In the genomic region with DNA sequence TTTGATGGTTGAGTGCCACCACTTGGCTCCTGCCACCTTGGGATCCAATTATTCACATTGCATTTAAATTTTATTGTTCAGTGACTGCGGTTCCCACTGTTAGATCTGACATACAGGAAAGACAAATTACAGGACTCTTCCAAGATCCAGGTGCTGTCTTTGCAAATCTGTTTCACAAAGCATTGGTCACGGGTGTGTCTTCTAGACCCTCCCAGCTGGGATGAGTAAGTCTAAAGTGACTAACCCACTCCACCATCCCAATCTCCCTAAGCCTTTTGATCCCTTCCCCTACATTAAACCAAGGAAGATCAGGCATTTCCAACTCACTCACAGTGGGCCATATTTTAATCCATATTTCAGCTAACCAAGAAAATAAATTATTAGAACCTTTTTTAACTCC, we compare ENCODE assay signal across 33 cellular contexts.
"Had no signal": no experiment of that assay in that cellular context is flagged by ENCODE, and none has a peak within 500 bp of the region (broad histone marks: within the 10 kb centered on the region; RNA-seq: fewer than 3 reads in every experiment).

No MANE protein-coding gene starts in this region.

- H3K27me3 Mint-ChIP-seq: activated CD4-positive, alpha-beta memory T cell treated with anti-CD3 and anti-CD28 coated beads for 36 hours; activated CD4-positive, alpha-beta T cell treated with anti-CD3 and anti-CD28 coated beads for 36 hours; activated CD4-positive, alpha-beta T cell treated with anti-CD3 and anti-CD28 coated beads, Interleukin-2, amount 10 ng/mL, durations not matched to agents 24 days and 14 days; activated CD8-positive, alpha-beta memory T cell treated with anti-CD3 and anti-CD28 coated beads, Interleukin-2, amount 10 ng/mL, durations not matched to agents 7 days and 5 days; activated naive CD4-positive, alpha-beta T cell treated with anti-CD3 and anti-CD28 coated beads, Interleukin-2, amount 50 U/mL, for 24 hours; activated naive CD8-positive, alpha-beta T cell treated with anti-CD3 and anti-CD28 coated beads for 36 hours; activated naive CD8-positive, alpha-beta T cell treated with anti-CD3 and anti-CD28 coated beads, Interleukin-2, amount 50 U/mL, for 24 hours; central memory CD8-positive, alpha-beta T cell; dendritic cell treated with granulocyte-macrophage colony-stimulating factor and Interleukin-4, amounts not matched to agents 40 ng/mL and 50 ng/mL, for 4 days had no signal

- DNase-seq: activated CD4-positive, alpha-beta memory T cell treated with anti-CD3 and anti-CD28 coated beads for 36 hours; activated CD4-positive, alpha-beta T cell treated with anti-CD3 and anti-CD28 coated beads for 36 hours; activated CD4-positive, alpha-beta T cell treated with anti-CD3 and anti-CD28 coated beads, Interleukin-2, amount 10 ng/mL, durations not matched to agents 24 days and 14 days; activated CD4-positive, CD25-positive, alpha-beta regulatory T cell; activated CD4-positive, CD25-positive, alpha-beta regulatory T cell treated with anti-CD3 and anti-CD28 coated beads, Interleukin-2, amount 50 U/mL, for 72 hours; activated CD8-positive, alpha-beta memory T cell treated with anti-CD3 and anti-CD28 coated beads, Interleukin-2, amount 10 ng/mL, durations not matched to agents 7 days and 5 days; activated CD8-positive, alpha-beta memory T cell treated with anti-CD3 and anti-CD28 coated beads, Interleukin-2, amount 50 U/mL, for 4 hours; activated CD8-positive, alpha-beta T cell treated with anti-CD3 and anti-CD28 coated beads, Interleukin-2, amount 10 ng/mL, durations not matched to agents 7 days and 5 days; activated effector memory CD4-positive, alpha-beta T cell treated with anti-CD3 and anti-CD28 coated beads, Interleukin-2, amount 50 U/mL, for 16 hours; activated naive CD4-positive, alpha-beta T cell treated with anti-CD3 and anti-CD28 coated beads for 36 hours; activated naive CD8-positive, alpha-beta T cell treated with anti-CD3 and anti-CD28 coated beads for 36 hours; activated naive CD8-positive, alpha-beta T cell treated with anti-CD3 and anti-CD28 coated beads, Interleukin-2, amount 50 U/mL, for 24 hours; activated T-cell treated with anti-CD3 and anti-CD28 coated beads, Interleukin-2, amount 50 U/mL, for 1 hour; activated T-cell treated with anti-CD3 and anti-CD28 coated beads, Interleukin-2, amount 50 U/mL, for 48 hours; adrenal gland; amygdala; aorta; body of pancreas; dorsolateral prefrontal cortex; effector memory CD4-positive, alpha-beta T cell; endodermal cell; erythroblast; foreskin melanocyte; heart right ventricle; T-helper 2 cell had no signal

- H3K27ac ChIP-seq: adrenal gland, body of pancreas, coronary artery, dorsolateral prefrontal cortex, esophagus muscularis mucosa, gastroesophageal sphincter, heart right ventricle had no signal

- H3K4me3 ChIP-seq: adrenal gland, body of pancreas, coronary artery, dorsolateral prefrontal cortex, esophagus muscularis mucosa, gastroesophageal sphincter, heart right ventricle had no signal

- H3K4me1 ChIP-seq: adrenal gland, body of pancreas, esophagus muscularis mucosa, gastroesophageal sphincter, heart right ventricle had no signal

- H3K36me3 Mint-ChIP-seq: activated CD4-positive, alpha-beta memory T cell treated with anti-CD3 and anti-CD28 coated beads for 36 hours; activated CD8-positive, alpha-beta memory T cell treated with anti-CD3 and anti-CD28 coated beads, Interleukin-2, amount 10 ng/mL, durations not matched to agents 7 days and 5 days; activated naive CD4-positive, alpha-beta T cell treated with anti-CD3 and anti-CD28 coated beads, Interleukin-2, amount 50 U/mL, for 24 hours; activated naive CD8-positive, alpha-beta T cell treated with anti-CD3 and anti-CD28 coated beads for 36 hours had no signal

- H3K4me1 Mint-ChIP-seq: activated CD4-positive, alpha-beta T cell treated with anti-CD3 and anti-CD28 coated beads for 36 hours; activated CD4-positive, alpha-beta T cell treated with anti-CD3 and anti-CD28 coated beads, Interleukin-2, amount 10 ng/mL, durations not matched to agents 24 days and 14 days; activated CD8-positive, alpha-beta memory T cell treated with anti-CD3 and anti-CD28 coated beads, Interleukin-2, amount 10 ng/mL, durations not matched to agents 7 days and 5 days; activated naive CD4-positive, alpha-beta T cell treated with anti-CD3 and anti-CD28 coated beads, Interleukin-2, amount 50 U/mL, for 24 hours; activated naive CD8-positive, alpha-beta T cell treated with anti-CD3 and anti-CD28 coated beads for 36 hours; activated naive CD8-positive, alpha-beta T cell treated with anti-CD3 and anti-CD28 coated beads, Interleukin-2, amount 50 U/mL, for 24 hours; central memory CD8-positive, alpha-beta T cell had no signal

- ATAC-seq: activated CD4-positive, alpha-beta T cell treated with anti-CD3 and anti-CD28 coated beads for 36 hours; activated CD8-positive, alpha-beta memory T cell treated with anti-CD3 and anti-CD28 coated beads, Interleukin-2, amount 10 ng/mL, durations not matched to agents 7 days and 5 days; activated CD8-positive, alpha-beta T cell treated with anti-CD3 and anti-CD28 coated beads, Interleukin-2, amount 10 ng/mL, durations not matched to agents 7 days and 5 days; activated naive CD8-positive, alpha-beta T cell treated with anti-CD3 and anti-CD28 coated beads, Interleukin-2, amount 50 U/mL, for 24 hours; body of pancreas; gastroesophageal sphincter; heart right ventricle had no signal

- H3K9me3 ChIP-seq: adrenal gland, body of pancreas, esophagus muscularis mucosa, gastroesophageal sphincter had no signal

- H3K27ac Mint-ChIP-seq: activated CD4-positive, alpha-beta memory T cell treated with anti-CD3 and anti-CD28 coated beads for 36 hours; activated CD4-positive, alpha-beta T cell treated with anti-CD3 and anti-CD28 coated beads for 36 hours; activated CD4-positive, alpha-beta T cell treated with anti-CD3 and anti-CD28 coated beads, Interleukin-2, amount 10 ng/mL, durations not matched to agents 24 days and 14 days; activated CD8-positive, alpha-beta memory T cell treated with anti-CD3 and anti-CD28 coated beads, Interleukin-2, amount 10 ng/mL, durations not matched to agents 7 days and 5 days; activated CD8-positive, alpha-beta T cell treated with anti-CD3 and anti-CD28 coated beads, Interleukin-2, amount 10 ng/mL, durations not matched to agents 7 days and 5 days; activated naive CD4-positive, alpha-beta T cell treated with anti-CD3 and anti-CD28 coated beads for 36 hours; activated naive CD4-positive, alpha-beta T cell treated with anti-CD3 and anti-CD28 coated beads, Interleukin-2, amount 50 U/mL, for 24 hours; activated naive CD8-positive, alpha-beta T cell treated with anti-CD3 and anti-CD28 coated beads for 36 hours; activated naive CD8-positive, alpha-beta T cell treated with anti-CD3 and anti-CD28 coated beads, Interleukin-2, amount 50 U/mL, for 24 hours; activated T-helper 1 cell treated with anti-CD3 and anti-CD28 coated beads, Interleukin-12 subunit alpha, Interleukin-12 subunit beta, Interleukin-2, Interleukin-4 antibody, amounts not matched to agents 30 ng/mL and 10 ng/mL and 1 ng/mL, durations not matched to agents 14 hours and 24 hours and 36 hours; activated T-helper 2 cell treated with anti-CD3 and anti-CD28 coated beads, Interferon-gamma antibody, Interleukin-2, Interleukin-4, amounts not matched to agents 10 μg/mL and 5 μg/mL and 100 μg/mL, durations not matched to agents 14 hours and 24 hours and 36 hours; dendritic cell treated with granulocyte-macrophage colony-stimulating factor and Interleukin-4, amounts not matched to agents 40 ng/mL and 50 ng/mL, for 4 days; endodermal cell had no signal

- H3K9me3 Mint-ChIP-seq: central memory CD8-positive, alpha-beta T cell; endodermal cell had no signal

- H3K36me3 ChIP-seq: adrenal gland, esophagus muscularis mucosa, gastroesophageal sphincter, heart right ventricle had no signal

- H3K4me3 Mint-ChIP-seq: activated CD4-positive, alpha-beta memory T cell treated with anti-CD3 and anti-CD28 coated beads for 36 hours; activated CD4-positive, alpha-beta T cell treated with anti-CD3 and anti-CD28 coated beads for 36 hours; activated CD4-positive, alpha-beta T cell treated with anti-CD3 and anti-CD28 coated beads, Interleukin-2, amount 10 ng/mL, durations not matched to agents 24 days and 14 days; activated CD8-positive, alpha-beta memory T cell treated with anti-CD3 and anti-CD28 coated beads, Interleukin-2, amount 10 ng/mL, durations not matched to agents 7 days and 5 days; activated CD8-positive, alpha-beta T cell treated with anti-CD3 and anti-CD28 coated beads, Interleukin-2, amount 10 ng/mL, durations not matched to agents 7 days and 5 days; activated naive CD4-positive, alpha-beta T cell treated with anti-CD3 and anti-CD28 coated beads for 36 hours; activated naive CD4-positive, alpha-beta T cell treated with anti-CD3 and anti-CD28 coated beads, Interleukin-2, amount 50 U/mL, for 24 hours; activated naive CD8-positive, alpha-beta T cell treated with anti-CD3 and anti-CD28 coated beads for 36 hours; activated naive CD8-positive, alpha-beta T cell treated with anti-CD3 and anti-CD28 coated beads, Interleukin-2, amount 50 U/mL, for 24 hours; activated T-helper 1 cell treated with anti-CD3 and anti-CD28 coated beads, Interleukin-12 subunit alpha, Interleukin-12 subunit beta, Interleukin-2, Interleukin-4 antibody, amounts not matched to agents 30 ng/mL and 10 ng/mL and 1 ng/mL, durations not matched to agents 14 hours and 24 hours and 36 hours; central memory CD8-positive, alpha-beta T cell; dendritic cell treated with granulocyte-macrophage colony-stimulating factor and Interleukin-4, amounts not matched to agents 40 ng/mL and 50 ng/mL, for 4 days; endodermal cell had no signal

- H3K27me3 ChIP-seq: adrenal gland, body of pancreas, dorsolateral prefrontal cortex, esophagus muscularis mucosa, gastroesophageal sphincter, heart right ventricle had no signal
